Comparison of ENCODE assay signal across 26 cellular contexts in genomic region chr7:1561036-1561940, GRCh38. TPM values are rescaled to one million over a fixed set of nuclear protein-coding genes. Genes with fewer than 3 reads are reported as not detected.
"Had no signal": no experiment of that assay in that cellular context is flagged by ENCODE, and none has a peak within 500 bp of the region (broad histone marks: within the 10 kb centered on the region; RNA-seq: fewer than 3 reads in every experiment).

No MANE protein-coding gene starts in this region.

- H3K9me3 ChIP-seq: right atrium auricular region, tibial nerve had no signal

- DNase-seq: activated CD4-positive, alpha-beta T cell treated with anti-CD3 and anti-CD28 coated beads for 1 hour; activated CD4-positive, alpha-beta T cell treated with anti-CD3 and anti-CD28 coated beads, Interleukin-2, amount 50 U/mL, for 48 hours; activated CD8-positive, alpha-beta memory T cell treated with anti-CD3 and anti-CD28 coated beads, Interleukin-2, amount 10 ng/mL, durations not matched to agents 7 days and 5 days; activated effector memory CD4-positive, alpha-beta T cell treated with Interleukin-2 at 50 U/mL for 16 hours; activated naive CD4-positive, alpha-beta T cell treated with anti-CD3 and anti-CD28 coated beads, Interleukin-2, amount 50 U/mL, for 16 hours; activated T-cell treated with anti-CD3 and anti-CD28 coated beads, Interleukin-2, amount 50 U/mL, for 24 hours; cortex of kidney; effector CD8-positive, alpha-beta T cell; foreskin melanocyte; head of caudate nucleus; immature natural killer cell; natural killer cell; nucleus accumbens; small intestine; stimulated activated CD4-positive, alpha-beta T cell treated with anti-CD3 and anti-CD28 coated beads, Interleukin-4, amount 100 ng/mL, for 4 hours; stimulated activated CD8-positive, alpha-beta memory T cell treated with anti-CD3 and anti-CD28 coated beads, Interleukin-4, amount 100 ng/mL, for 48 hours; stimulated activated naive CD4-positive, alpha-beta T cell treated with Interleukin-2 at 50 U/mL for 16 hours; substantia nigra; T-helper 1 cell; T1000 had no signal

- H3K27ac ChIP-seq: right atrium auricular region, tibial nerve had no signal

- ATAC-seq: activated CD8-positive, alpha-beta memory T cell treated with anti-CD3 and anti-CD28 coated beads, Interleukin-2, amount 10 ng/mL, durations not matched to agents 7 days and 5 days; left colon; natural killer cell; SK-N-SH treated with all-trans-retinoic acid at 6 μM for 48 hours had no signal

- FAIRE-seq: endothelial cell of umbilical vein, small intestine had no signal

- H3K36me3 ChIP-seq: right atrium auricular region had no signal

- H3K4me3 ChIP-seq: right atrium auricular region, tibial nerve had no signal

- H3K27me3 ChIP-seq: right atrium auricular region had no signal

RNA-seq across cellular contexts. Expression of gene TMEM184A, which starts 5.3 kb away (rescaled TPM):
- total RNA-seq: activated CD8-positive, alpha-beta memory T cell treated with anti-CD3 and anti-CD28 coated beads, Interleukin-2, amount 10 ng/mL, durations not matched to agents 7 days and 5 days; endothelial cell of umbilical vein; posterior vena cava had no signal
- polyA plus RNA-seq: immature natural killer cell had no signal
